15 cellular contexts compared by ENCODE assay signal in genomic region chr12:53355121-53355520, GRCh38. TPM values are rescaled to one million over a fixed set of nuclear protein-coding genes. Genes with fewer than 3 reads are reported as not detected.
A peak's percentile ranks its signal among the peaks of the same experiment; 100 is the strongest.
DNase-seq lines count a peak whose midpoint lies in the region; ATAC-seq and TF ChIP-seq lines count a peak whose summit lies in the region.
"Had no signal": no experiment of that assay in that cellular context is flagged by ENCODE, and none has a peak within 500 bp of the region (broad histone marks: within the 10 kb centered on the region; RNA-seq: fewer than 3 reads in every experiment).

No MANE protein-coding gene starts in this region.

- no peaks in the 10 kb centered on the region for H3K4me1 ChIP-seq in CD4-positive, alpha-beta memory T cell (ENCODE audit: insufficient read depth, low read length)
- H3K4me1 ChIP-seq: SJSA1 had no signal

- POLR2A ChIA-PET in CD4-positive, alpha-beta memory T cell (lab: Charles Lee; ENCODE audit: partially characterized antibody), result interaction anchor here (1.2 kb wide), 1 partner anchor 145 kb away, joined by 4 read pairs; no protein-coding TSS in a partner anchor

- peaks cover 5% of the 10 kb centered on the region for H3K4me1 Mint-ChIP-seq in T-helper 17 cell
- peaks cover 38% of the 10 kb centered on the region for H3K4me1 Mint-ChIP-seq in nephron progenitor cell
- peaks cover 4 to 7% (median 6%) of the 10 kb centered on the region in 4 donors for H3K4me1 Mint-ChIP-seq in CD4-positive, alpha-beta memory T cell

- H3K36me3 Mint-ChIP-seq in T-helper 17 cell (ENCODE audit: low read depth) (no peaks in the 10 kb centered on the region), nephron progenitor cell (ENCODE audit: low read depth) (no peaks in the 10 kb centered on the region)
- no peaks in the 10 kb centered on the region for H3K36me3 Mint-ChIP-seq in CD4-positive, alpha-beta memory T cell
- H3K36me3 Mint-ChIP-seq: CD4-positive, CD25-positive, alpha-beta regulatory T cell had no signal

- no peaks in the 10 kb centered on the region for H3K36me3 ChIP-seq in CD4-positive, alpha-beta memory T cell (ENCODE audit: insufficient read depth, low read length)
- H3K36me3 ChIP-seq: SJSA1 had no signal

- H3K27ac Mint-ChIP-seq in T-helper 17 cell, result peak overlapping the region; percentile 54
- peak overlapping the region; percentile 18 for H3K27ac Mint-ChIP-seq in nephron progenitor cell
- H3K27ac Mint-ChIP-seq in CD4-positive, alpha-beta memory T cell, result no peak overlapping the region
- H3K27ac Mint-ChIP-seq: HFFc6 had no signal

- intact Hi-C loops in CD4-positive, alpha-beta memory T cell (cut with micrococcal nuclease), result no loop called here

- H3K27me3 ChIP-seq in CD4-positive, alpha-beta memory T cell (ENCODE audit: insufficient read depth, low read length), result no peaks in the 10 kb centered on the region
- H3K27me3 ChIP-seq: SJSA1 had no signal

- H3K9me3 ChIP-seq in T-helper 17 cell (ENCODE audit: control insufficient read depth, low read length, poor library complexity, severe bottlenecking), result no peaks in the 10 kb centered on the region
- no peaks in the 10 kb centered on the region for H3K9me3 ChIP-seq in CD4-positive, alpha-beta memory T cell (ENCODE audit: control insufficient read depth in 1 of 2, low read length in 2 of 2)
- H3K9me3 ChIP-seq: SJSA1 had no signal

- H3K4me3 ChIP-seq in CD4-positive, alpha-beta memory T cell (ENCODE audit: low read length in 2 of 2), result no peak overlapping the region
- H3K4me3 ChIP-seq: PC-9, SJSA1 had no signal

- H3K27me3 Mint-ChIP-seq in T-helper 17 cell (no peaks in the 10 kb centered on the region), nephron progenitor cell (ENCODE audit: low read depth, poor library complexity) (peaks cover 7% of the 10 kb centered on the region)
- H3K27me3 Mint-ChIP-seq in CD4-positive, alpha-beta memory T cell, result no peaks in the 10 kb centered on the region
- H3K27me3 Mint-ChIP-seq: CD4-positive, CD25-positive, alpha-beta regulatory T cell had no signal

- H3K9me3 Mint-ChIP-seq in nephron progenitor cell, result no peaks in the 10 kb centered on the region
- H3K9me3 Mint-ChIP-seq in CD4-positive, alpha-beta memory T cell, result no peaks in the 10 kb centered on the region
- H3K9me3 Mint-ChIP-seq: CD4-positive, CD25-positive, alpha-beta regulatory T cell; HFFc6 had no signal

- ATAC-seq in T-helper 17 cell, result no peak

- no peak for TF ChIP-seq CTCF in nephron progenitor cell (IDR thresholded peaks at IDR 0.05)

- H3K4me3 Mint-ChIP-seq in T-helper 17 cell (no peak overlapping the region), nephron progenitor cell (peak overlapping the region; percentile 31)
- H3K4me3 Mint-ChIP-seq in CD4-positive, alpha-beta memory T cell, result no peak overlapping the region
- H3K4me3 Mint-ChIP-seq: CD4-positive, CD25-positive, alpha-beta regulatory T cell; HFFc6 had no signal

- CTCF ChIA-PET in CD4-positive, alpha-beta memory T cell (lab: Charles Lee; ENCODE audit: partially characterized antibody), result interaction anchor here (0.6 to 10.8 kb wide), 7 partner anchors 10 to 156 kb away, joined by 3 to 203 read pairs (median 12); partner anchors contain the start of genes AMHR2, NPFF and PRR13

- no peak for DNase-seq in T-helper 17 cell
- no peak for DNase-seq in nephron progenitor cell
- DNase-seq in CD4-positive, alpha-beta memory T cell, result no peak
- DNase-seq: CD4-positive, CD25-positive, alpha-beta regulatory T cell; EL; GOT3; HFFc6; Karpas-422; MM.1S; NCI-H1092 treated with DMSO at 0.1 percent for 48 hours; NCI-H1694; NCI-H510A treated with DMSO at 0.1 percent for 48 hours; NCI-H82; PC-9 had no signal

- H3K27ac ChIP-seq in CD4-positive, alpha-beta memory T cell (ENCODE audit: low read depth, low read length), result no peak overlapping the region
- H3K27ac ChIP-seq: PC-9, SJSA1 had no signal

RNA-seq across cellular contexts. Expression of gene SP7, which starts 19.0 kb away (rescaled TPM):
- not detected for total RNA-seq in T-helper 17 cell
- not detected for total RNA-seq in CD4-positive, alpha-beta memory T cell
- not detected for polyA plus RNA-seq in CD4-positive, alpha-beta memory T cell
- total RNA-seq: CD4-positive, CD25-positive, alpha-beta regulatory T cell; HFFc6; PC-9; SJSA1 had no signal

RNA-seq across cellular contexts. Expression of gene SP1, which starts 24.9 kb away (rescaled TPM):
- total RNA-seq in T-helper 17 cell, result 10 to 100 TPM; 69.6 to 75.1 TPM
- 100 to 1,000 TPM; 109 to 110 TPM for total RNA-seq in CD4-positive, alpha-beta memory T cell
- polyA plus RNA-seq in CD4-positive, alpha-beta memory T cell, result 10 to 100 TPM in 1 of 2 donors, 1 to 10 TPM in 1; 4.3 to 10.6 TPM

RNA-seq across cellular contexts. Expression of gene AAAS, which starts 33.7 kb away (rescaled TPM):
- total RNA-seq in T-helper 17 cell, result 10 to 100 TPM; 31.2 to 31.8 TPM
- 10 to 100 TPM; 63.6 to 66.5 TPM for total RNA-seq in CD4-positive, alpha-beta memory T cell
- 10 to 100 TPM; 32.5 to 47.8 TPM for polyA plus RNA-seq in CD4-positive, alpha-beta memory T cell

RNA-seq across cellular contexts. Expression of gene MYG1, which starts 55.6 kb away (rescaled TPM):
- 10 to 100 TPM; 30.6 to 32.5 TPM for total RNA-seq in T-helper 17 cell
- 10 to 100 TPM; 46.0 to 50.8 TPM for total RNA-seq in CD4-positive, alpha-beta memory T cell
- 10 to 100 TPM; 62.4 to 78.2 TPM for polyA plus RNA-seq in CD4-positive, alpha-beta memory T cell

RNA-seq across cellular contexts. Expression of gene PFDN5, which starts 59.8 kb away (rescaled TPM):
- total RNA-seq in T-helper 17 cell, result 100 to 1,000 TPM; 566 to 600 TPM
- 100 to 1,000 TPM; 717 to 718 TPM for total RNA-seq in CD4-positive, alpha-beta memory T cell
- polyA plus RNA-seq in CD4-positive, alpha-beta memory T cell, result 1,000 to 10,000 TPM; 1,306 to 1,410 TPM

Comparison
In these comparisons a context has a peak if more than half of its experiments do, and no peak if none do; other contexts are left out.
1. H3K27ac Mint-ChIP-seq: peak in T-helper 17 cell (single experiment) and nephron progenitor cell (single experiment); none in CD4-positive, alpha-beta memory T cell (0 of 7).